ENCODE assay signal across 24 cellular contexts in genomic region chr4:54976682-54977081, GRCh38.
DNase-seq lines count a peak whose midpoint lies in the region; ATAC-seq and TF ChIP-seq lines count a peak whose summit lies in the region.
"Had no signal": no experiment of that assay in that cellular context is flagged by ENCODE, and none has a peak within 500 bp of the region (broad histone marks: within the 10 kb centered on the region; RNA-seq: fewer than 3 reads in every experiment).

No MANE protein-coding gene starts in this region.

- H3K27ac Mint-ChIP-seq in progenitor cell of endocrine pancreas = no peak overlapping the region
- H3K27ac Mint-ChIP-seq: activated CD4-positive, alpha-beta T cell treated with anti-CD3 and anti-CD28 coated beads for 36 hours; activated T-cell treated with anti-CD3 and anti-CD28 coated beads, Interleukin-2, amount 50 U/mL, for 24 hours; HFFc6; natural killer cell had no signal

- DNase-seq in HCT116 (ENCODE audit: low read depth, low spot score) (no peak), RWPE2 (ENCODE audit: low spot score) (no peak), epithelial cell of esophagus (ENCODE audit: low read depth) (peak; percentile 38), progenitor cell of endocrine pancreas (ENCODE audit: low spot score, unreplicated experiment) (no peak), right atrium auricular region (ENCODE audit: low spot score) (no peak), NCI-H226 (no peak)
- DNase-seq: activated CD4-positive, alpha-beta T cell treated with anti-CD3 and anti-CD28 coated beads for 36 hours; activated gamma-delta T cell treated with Interleukin-2 at 50 U/mL for 16 hours; activated T-cell treated with anti-CD3 and anti-CD28 coated beads, Interleukin-2, amount 50 U/mL, for 24 hours; central memory CD4-positive, alpha-beta T cell; dermis blood vessel endothelial cell; DMS79; GF-D8; HFFc6; lower lobe of right lung; natural killer cell; NCI-H1092; NCI-H187; NCI-H345; NCI-H748 treated with DMSO at 0.1 percent for 48 hours; small intestine had no signal

- H3K36me3 ChIP-seq in HCT116 (ENCODE audit: control insufficient read depth in 1 of 2, insufficient read depth in 2 of 2, low read length in 2 of 2) (no peaks in the 10 kb centered on the region), RWPE2 (ENCODE audit: low read depth) (no peaks in the 10 kb centered on the region), right atrium auricular region (no peaks in the 10 kb centered on the region)
- H3K36me3 ChIP-seq: BLaER1, lower lobe of right lung, tibial nerve had no signal

- no peak overlapping the region for H2AFZ ChIP-seq in HCT116 (ENCODE audit: low read depth, low read length, poor library complexity, severe bottlenecking)

- intact Hi-C loops in HCT116 (cut with micrococcal nuclease) = loop anchor here (10.0 kb wide), 1 partner anchor 578 kb away; no protein-coding TSS in a partner anchor

- H3K4me3 ChIP-seq in HCT116 (replicated peaks in 1 of 2; ENCODE audit: low read depth in 1 of 2, low read length in 2 of 2) (no peak overlapping the region), RWPE2 (ENCODE audit: severe bottlenecking) (no peak overlapping the region), epithelial cell of esophagus (ENCODE audit: low read length) (no peak overlapping the region), right atrium auricular region (no peak overlapping the region)
- H3K4me3 ChIP-seq: BLaER1, lower lobe of right lung, tibial nerve had no signal

- no peaks in the 10 kb centered on the region for H3K4me1 Mint-ChIP-seq in progenitor cell of endocrine pancreas (ENCODE audit: low read depth)
- H3K4me1 Mint-ChIP-seq: activated CD4-positive, alpha-beta T cell treated with anti-CD3 and anti-CD28 coated beads for 36 hours; natural killer cell had no signal

- TF ChIP-seq CTCF in HCT116 (IDR thresholded peaks at IDR 0.05 in 2 of 3, conservative IDR thresholded peaks at IDR 0.05 in 1 of 3; ENCODE audit: borderline replicate concordance in 1 of 3, insufficient read depth in 1 of 3, low read depth in 2 of 3, low read length in 2 of 3) (peak in 1 of 3 experiments; percentile 25; a peak in 2 of 6 replicates), RWPE2 (IDR thresholded peaks at IDR 0.05; ENCODE audit: poor library complexity, severe bottlenecking) (peak; percentile 7), epithelial cell of esophagus (IDR thresholded peaks at IDR 0.05; ENCODE audit: insufficient read depth, low read depth, low read length, missing control alignments) (peak; percentile 60), progenitor cell of endocrine pancreas (IDR thresholded peaks at IDR 0.05; ENCODE audit: unreplicated experiment) (peak; percentile 37), right atrium auricular region (IDR thresholded peaks at IDR 0.05) (no peak)

- RAD21 ChIA-PET in HCT116 (lab: Charles Lee; ENCODE audit: low non-redundant PET in 1 of 2, low total read pairs in 2 of 2, uncharacterized antibody in 2 of 2, unreplicated experiment in 2 of 2) = no interaction called here

- no peak for TF ChIP-seq POLR2A in HCT116 (IDR thresholded peaks at IDR 0.05; ENCODE audit: borderline replicate concordance, extremely low read depth, insufficient read depth, insufficient read length)

- H3K27me3 ChIP-seq in HCT116 (ENCODE audit: insufficient read depth, low read length) (no peaks in the 10 kb centered on the region), RWPE2 (ENCODE audit: insufficient read depth, poor library complexity, severe bottlenecking) (no peaks in the 10 kb centered on the region), right atrium auricular region (no peaks in the 10 kb centered on the region)
- H3K27me3 ChIP-seq: BLaER1, tibial nerve had no signal

- H3K27ac ChIP-seq in HCT116 (ENCODE audit: low read depth, low read length) = no peak overlapping the region
- no peak overlapping the region for H3K27ac ChIP-seq in RWPE2 (ENCODE audit: poor library complexity, severe bottlenecking)
- H3K27ac ChIP-seq in right atrium auricular region = no peak overlapping the region
- H3K27ac ChIP-seq: BLaER1, lower lobe of right lung, tibial nerve had no signal

- CTCF ChIA-PET in HCT116 (lab: Charles Lee) = no interaction called here

- POLR2A ChIA-PET in HCT116 (lab: Charles Lee) = no interaction called here

- peaks cover 3% of the 10 kb centered on the region for H3K9me3 Mint-ChIP-seq in progenitor cell of endocrine pancreas (ENCODE audit: low read depth)
- H3K9me3 Mint-ChIP-seq: HFFc6 had no signal

- H3K9ac ChIP-seq in HCT116 (ENCODE audit: low read length) = no peak overlapping the region
- H3K9ac ChIP-seq: BLaER1 had no signal

- H3K4me1 ChIP-seq in HCT116 (ENCODE audit: control insufficient read depth in 1 of 2, insufficient read depth in 2 of 2, low read length in 2 of 2) (no peaks in the 10 kb centered on the region), RWPE2 (ENCODE audit: insufficient read depth, poor library complexity, severe bottlenecking) (no peaks in the 10 kb centered on the region), right atrium auricular region (no peaks in the 10 kb centered on the region)
- H3K4me1 ChIP-seq: BLaER1, lower lobe of right lung had no signal

- no TSS peak for BruUV-seq in HCT116 (replicated peaks; lab: Mats Ljungman, UMichigan)

- no peak overlapping the region for H3K4me2 ChIP-seq in HCT116 (ENCODE audit: low read length)
- H3K4me2 ChIP-seq: BLaER1 had no signal

- H3K27me3 Mint-ChIP-seq in progenitor cell of endocrine pancreas = peaks cover 8% of the 10 kb centered on the region

- ATAC-seq in HCT116 (peak; percentile 65), RWPE2 (ENCODE audit: low read depth) (no peak), GM19023 (IDR thresholded peaks at IDR 0.05; ENCODE audit: unreplicated experiment) (no peak)
- ATAC-seq: activated CD4-positive, alpha-beta T cell treated with anti-CD3 and anti-CD28 coated beads for 36 hours; lower lobe of right lung; natural killer cell had no signal

- no peaks in the 10 kb centered on the region for H4K20me1 ChIP-seq in HCT116 (ENCODE audit: insufficient read depth)
- H4K20me1 ChIP-seq: BLaER1 had no signal

- peak; percentile 42; the same call in 1 of the 2 replicates for TF ChIP-seq RAD21 in HCT116 (IDR thresholded peaks at IDR 0.05; ENCODE audit: low read depth)

- H3K4me3 Mint-ChIP-seq in progenitor cell of endocrine pancreas (ENCODE audit: low read depth) = no peak overlapping the region
- H3K4me3 Mint-ChIP-seq: activated CD4-positive, alpha-beta T cell treated with anti-CD3 and anti-CD28 coated beads for 36 hours; activated T-cell treated with anti-CD3 and anti-CD28 coated beads, Interleukin-2, amount 50 U/mL, for 24 hours; HFFc6; natural killer cell had no signal

- H3K36me3 Mint-ChIP-seq in progenitor cell of endocrine pancreas (ENCODE audit: insufficient read depth) = no peaks in the 10 kb centered on the region

- H3K9me2 ChIP-seq in HCT116 (ENCODE audit: insufficient read depth) = no peaks in the 10 kb centered on the region

- H3K9me3 ChIP-seq in HCT116 (ENCODE audit: control insufficient read depth in 1 of 2, insufficient read depth in 1 of 2, low read depth in 1 of 2, low read length in 2 of 2) (no peaks in the 10 kb centered on the region), RWPE2 (ENCODE audit: severe bottlenecking) (no peaks in the 10 kb centered on the region), right atrium auricular region (peaks cover 0 to 15% of the 10 kb centered on the region in 2 donors)
- H3K9me3 ChIP-seq: lower lobe of right lung had no signal

- no peaks in the 10 kb centered on the region for H3K79me2 ChIP-seq in HCT116 (ENCODE audit: insufficient read depth, low read length)

TF ChIP-seq in HCT116, 20 proteins besides CTCF, POLR2A, EP300 and RAD21:
- TF ChIP-seq EZH2 (IDR thresholded peaks at IDR 0.05) = no peak
- TF ChIP-seq, protein P1, sequence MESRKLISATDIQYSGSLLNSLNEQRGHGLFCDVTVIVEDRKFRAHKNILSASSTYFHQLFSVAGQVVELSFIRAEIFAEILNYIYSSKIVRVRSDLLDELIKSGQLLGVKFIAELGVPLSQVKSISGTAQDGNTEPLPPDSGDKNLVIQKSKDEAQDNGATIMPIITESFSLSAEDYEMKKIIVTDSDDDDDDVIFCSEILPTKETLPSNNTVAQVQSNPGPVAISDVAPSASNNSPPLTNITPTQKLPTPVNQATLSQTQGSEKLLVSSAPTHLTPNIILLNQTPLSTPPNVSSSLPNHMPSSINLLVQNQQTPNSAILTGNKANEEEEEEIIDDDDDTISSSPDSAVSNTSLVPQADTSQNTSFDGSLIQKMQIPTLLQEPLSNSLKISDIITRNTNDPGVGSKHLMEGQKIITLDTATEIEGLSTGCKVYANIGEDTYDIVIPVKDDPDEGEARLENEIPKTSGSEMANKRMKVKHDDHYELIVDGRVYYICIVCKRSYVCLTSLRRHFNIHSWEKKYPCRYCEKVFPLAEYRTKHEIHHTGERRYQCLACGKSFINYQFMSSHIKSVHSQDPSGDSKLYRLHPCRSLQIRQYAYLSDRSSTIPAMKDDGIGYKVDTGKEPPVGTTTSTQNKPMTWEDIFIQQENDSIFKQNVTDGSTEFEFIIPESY (IDR thresholded peaks at IDR 0.05; ENCODE audit: extremely low read depth, insufficient replicate concordance, low read length) = no peak
- no peak for TF ChIP-seq SIN3A (IDR thresholded peaks at IDR 0.05; ENCODE audit: low read depth)
- TF ChIP-seq POLR2AphosphoS5 (IDR thresholded peaks at IDR 0.05; ENCODE audit: low read depth, low read length) = no peak
- no peak for TF ChIP-seq CEBPB (IDR thresholded peaks at IDR 0.05; ENCODE audit: low read depth)
- TF ChIP-seq, protein P2, sequence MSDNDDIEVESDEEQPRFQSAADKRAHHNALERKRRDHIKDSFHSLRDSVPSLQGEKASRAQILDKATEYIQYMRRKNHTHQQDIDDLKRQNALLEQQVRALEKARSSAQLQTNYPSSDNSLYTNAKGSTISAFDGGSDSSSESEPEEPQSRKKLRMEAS (IDR thresholded peaks at IDR 0.05) = no peak
TF ChIP-seq in HCT116: peak in this region for 0.

Comparison
In these comparisons a context has a peak if more than half of its experiments do, and no peak if none do; other contexts are left out.
1. CTCF ChIP-seq: peak in RWPE2 (single experiment), epithelial cell of esophagus (single experiment) and progenitor cell of endocrine pancreas (single experiment); none in right atrium auricular region (0 of 2).